ENCODE assay signal across 9 cellular contexts in the genomic region with DNA sequence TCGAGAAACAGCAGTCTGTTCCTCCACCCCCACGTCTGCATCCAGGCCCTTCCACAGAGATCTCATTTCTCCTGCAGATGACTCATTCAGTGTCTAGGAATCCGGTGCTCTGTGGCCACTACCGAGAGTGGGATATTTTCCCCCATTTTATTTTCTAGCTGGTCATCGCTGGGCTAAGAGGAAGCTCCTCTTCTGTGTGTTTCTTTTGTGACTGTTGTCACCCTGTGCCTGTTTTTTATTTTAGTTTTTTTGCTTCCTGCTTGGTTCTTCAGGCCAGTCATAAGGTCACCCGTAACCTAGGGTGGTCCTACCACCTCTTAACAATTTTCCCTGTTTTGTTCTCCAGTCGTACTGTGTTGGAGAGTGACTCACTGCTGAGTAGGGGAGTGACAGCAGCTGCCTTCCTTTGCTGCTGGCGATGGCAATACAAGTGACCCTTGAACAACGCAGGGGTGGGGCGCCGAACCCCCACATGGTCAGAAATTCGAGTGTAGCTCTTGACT. TPM values are rescaled to one million over a fixed set of nuclear protein-coding genes. Genes with fewer than 3 reads are reported as not detected.
DNase-seq lines count a peak whose midpoint lies in the region; ATAC-seq, FAIRE-seq and TF ChIP-seq lines count a peak whose summit lies in the region.
"Had no signal": no experiment of that assay in that cellular context is flagged by ENCODE, and none has a peak within 500 bp of the region (broad histone marks: within the 10 kb centered on the region; RNA-seq: fewer than 3 reads in every experiment).

No MANE protein-coding gene starts in this region.

- H3K4me1 ChIP-seq in H9 (ENCODE audit: insufficient read depth, low read length) = no peaks in the 10 kb centered on the region; the same call in 1 of the 2 replicates
- peaks cover 10 to 15% of the 10 kb centered on the region in 2 donors for H3K4me1 ChIP-seq in small intestine (ENCODE audit: control insufficient read depth in 2 of 2, insufficient read depth in 1 of 2, low read depth in 1 of 2, low read length in 1 of 2)

- H3K79me2 ChIP-seq in H9 (ENCODE audit: insufficient read depth, low read length) = no peaks in the 10 kb centered on the region

- no peak overlapping the region for H3K4me2 ChIP-seq in H9 (ENCODE audit: insufficient read depth, insufficient read length, low read length)

- no peak overlapping the region for H3K23ac ChIP-seq in H9 (ENCODE audit: insufficient read length, low read depth, low read length)

- H3K56ac ChIP-seq in H9 (ENCODE audit: insufficient read length, low read depth, low read length) = no peak overlapping the region

- H4K91ac ChIP-seq in H9 (ENCODE audit: insufficient read length, low read depth, low read length) = no peak overlapping the region

- no peak overlapping the region for H3K4me3 Mint-ChIP-seq in H9

- H3K27me3 ChIP-seq in H9 (ENCODE audit: insufficient read depth, low read length) (no peaks in the 10 kb centered on the region), small intestine (ENCODE audit: control insufficient read depth in 2 of 2, insufficient read depth in 2 of 2, low read length in 2 of 2) (no peaks in the 10 kb centered on the region)

- H4K5ac ChIP-seq in H9 (ENCODE audit: insufficient read length, low read depth, low read length) = no peak overlapping the region

- no peak overlapping the region for H3K18ac ChIP-seq in H9 (ENCODE audit: insufficient read length, low read depth, low read length)

- H3K23me2 ChIP-seq in H9 (ENCODE audit: insufficient read length, low read depth, low read length, poor library complexity, severe bottlenecking) = no peaks in the 10 kb centered on the region

- no peak overlapping the region for H3K4ac ChIP-seq in H9 (ENCODE audit: low read depth, low read length)

- peaks cover 18% of the 10 kb centered on the region for H3K27me3 Mint-ChIP-seq in H9 (ENCODE audit: low read depth)

- no peak overlapping the region for H2BK12ac ChIP-seq in H9 (ENCODE audit: insufficient read length, low read depth, low read length)

- H4K20me1 ChIP-seq in H9 (ENCODE audit: control insufficient read depth, insufficient read depth, insufficient read length) = no peaks in the 10 kb centered on the region

- no peak overlapping the region for H3T11ph ChIP-seq in H9 (ENCODE audit: low read length)

- WGBS in H9 (ENCODE audit: extremely low coverage, insufficient read length, low lambda C conversion rate) = no CpG with 5 or more reads among the region's 12 CpGs
- 15 to 56% (median 36%) methylated on average over 12 of the region's 12 CpGs for WGBS in small intestine, 3 donors

- H3K79me1 ChIP-seq in H9 (ENCODE audit: insufficient read depth, low read depth, low read length, poor library complexity, severe bottlenecking) = no peaks in the 10 kb centered on the region

- H3K27ac ChIP-seq in H9 (ENCODE audit: insufficient read length, low read depth, low read length) (no peak overlapping the region), SK-N-MC (peak overlapping the region; percentile 14), small intestine (ENCODE audit: low read depth in 1 of 2, low read length in 1 of 2) (peak overlapping the region in 1 of 2 donors; percentile 63)

- ATAC-seq in GM18870 (IDR thresholded peaks at IDR 0.05; ENCODE audit: unreplicated experiment) = no peak
- no peak for ATAC-seq in GM19035 (IDR thresholded peaks at IDR 0.05; ENCODE audit: unreplicated experiment)

- no peak overlapping the region for H2AFZ ChIP-seq in H9 (ENCODE audit: low read length)

- H2AK5ac ChIP-seq in H9 (ENCODE audit: insufficient read length, low read length) = no peak overlapping the region

- FAIRE-seq in small intestine (lab: Jason Lieb, UNC) = no peak
- FAIRE-seq: colon had no signal

- TF ChIP-seq CTCF in H9 (conservative IDR thresholded peaks at IDR 0.05) = no peak; the same call in 2 of the 3 replicates

- H2BK15ac ChIP-seq in H9 (ENCODE audit: low read depth, low read length) = no peak overlapping the region

- H2BK120ac ChIP-seq in H9 (ENCODE audit: low read depth, low read length, poor library complexity, severe bottlenecking) = no peak overlapping the region

- DNase-seq in H9 = no peak
- no peak for DNase-seq in SK-N-MC (ENCODE audit: low read depth, low spot score)
- DNase-seq in glomerular visceral epithelial cell (ENCODE audit: extremely low spot score) = peak; percentile 64
- peak; percentile 64 for DNase-seq in small intestine
- no peak for DNase-seq in NCI-H1105 treated with DMSO at 0.1 percent for 48 hours (lab: John Stamatoyannopoulos, UW)
- DNase-seq: SIG-M5 had no signal

- no peak overlapping the region for H3K4me3 ChIP-seq in SK-N-MC
- H3K4me3 ChIP-seq in small intestine (ENCODE audit: low read depth in 1 of 2, low read length in 2 of 2) = no peak overlapping the region

- H3K9me3 ChIP-seq in H9 (ENCODE audit: control insufficient read depth, low read depth, low read length) (no peaks in the 10 kb centered on the region), SK-N-MC (ENCODE audit: low read depth, low read length) (no peaks in the 10 kb centered on the region), small intestine (ENCODE audit: control insufficient read depth, low read depth) (no peaks in the 10 kb centered on the region)

- H3K9ac ChIP-seq in H9 (ENCODE audit: extremely low read depth, insufficient read length, low read length) (no peak overlapping the region), SK-N-MC (ENCODE audit: insufficient read length) (no peak overlapping the region)

- no peak overlapping the region for H2BK20ac ChIP-seq in H9 (ENCODE audit: low read depth, low read length, poor library complexity, severe bottlenecking)

- H3K9me3 Mint-ChIP-seq in H9 = no peaks in the 10 kb centered on the region

- H3K36me3 Mint-ChIP-seq in H9 (ENCODE audit: insufficient read depth in 1 of 3, low read depth in 3 of 3) = no peaks in the 10 kb centered on the region

- H3K36me3 ChIP-seq in SK-N-MC (ENCODE audit: insufficient read depth, low read length) (no peaks in the 10 kb centered on the region), small intestine (ENCODE audit: control insufficient read depth in 2 of 2, insufficient read depth in 2 of 2, low read length in 2 of 2) (no peaks in the 10 kb centered on the region)

- H4K8ac ChIP-seq in H9 (replicated peaks; ENCODE audit: insufficient read length, low read depth, low read length) = no peak overlapping the region

- peaks cover 9 to 13% of the 10 kb centered on the region in 2 experiments for H3K4me1 Mint-ChIP-seq in H9

- peak overlapping the region in 2 of 3 experiments; percentile 8 to 45; a peak in 3 of 7 replicates for H3K27ac Mint-ChIP-seq in H9

- H3K14ac ChIP-seq in H9 (ENCODE audit: insufficient read depth, low read length) = no peak overlapping the region

- no peak overlapping the region for H2BK5ac ChIP-seq in H9 (ENCODE audit: insufficient read length, low read length)

RNA-seq across cellular contexts. Expression of a gene that starts 6.7 kb away (rescaled TPM):
- total RNA-seq in H9 (2021) = 0.63 and 0.75 TPM in 2 replicates
- 100 to 1,000 TPM in 1 of 3 donors, 10 to 100 TPM in 2; 61.6 to 155 (median 70.4) TPM for polyA plus RNA-seq in small intestine

Comparison
In these comparisons a context has a peak if more than half of its experiments do, and no peak if none do; other contexts are left out.
1. DNase-seq: peak in glomerular visceral epithelial cell (single experiment) and small intestine (single experiment); none in H9 (single experiment), SK-N-MC (single experiment) and NCI-H1105 treated with DMSO at 0.1 percent for 48 hours (single experiment).